Comparison of ENCODE assay signal across 2 cellular contexts in genomic region chr17:76195281-76196096, GRCh38.
TF ChIP-seq lines count a peak whose summit lies in the region.

No MANE protein-coding gene starts in this region.

TF ChIP-seq in IMR-90, 13 proteins besides CTCF, POLR2A, EP300 and RAD21:
- TF ChIP-seq MAFK (IDR thresholded peaks at IDR 0.05; ENCODE audit: low read depth, low read length) = peak; percentile 78
- TF ChIP-seq MAZ (IDR thresholded peaks at IDR 0.05; ENCODE audit: borderline replicate concordance, low read depth, low read length) = no peak
- peak; percentile 87 for TF ChIP-seq NFE2L2 (IDR thresholded peaks at IDR 0.05; ENCODE audit: low read depth, low read length)

TF ChIP-seq in H1, 55 proteins besides CTCF, POLR2A, EP300 and RAD21:
- TF ChIP-seq GABPA (IDR thresholded peaks at IDR 0.05; ENCODE audit: borderline replicate concordance, insufficient read depth, low read length) = no peak
- peak; percentile 61 for TF ChIP-seq BACH1 (IDR thresholded peaks at IDR 0.05; ENCODE audit: low read length)
- TF ChIP-seq BCL11A (IDR thresholded peaks at IDR 0.05; ENCODE audit: low read depth in 2 of 2, low read length in 2 of 2) = no peak
- no peak for TF ChIP-seq RBBP5 (IDR thresholded peaks at IDR 0.05; ENCODE audit: borderline replicate concordance, low read depth, low read length)
- TF ChIP-seq RXRA (IDR thresholded peaks at IDR 0.05; ENCODE audit: insufficient read depth, low read depth, low read length) = no peak
- no peak for TF ChIP-seq RFX5 (IDR thresholded peaks at IDR 0.05; ENCODE audit: borderline replicate concordance, low read depth, low read length)
- no peak for TF ChIP-seq SAP30 (IDR thresholded peaks at IDR 0.05; ENCODE audit: insufficient read depth, insufficient replicate concordance, low read length)
TF ChIP-seq in H1: peak in this region for 1.
